Comparison of ENCODE assay signal across 13 cellular contexts in the genomic region with DNA sequence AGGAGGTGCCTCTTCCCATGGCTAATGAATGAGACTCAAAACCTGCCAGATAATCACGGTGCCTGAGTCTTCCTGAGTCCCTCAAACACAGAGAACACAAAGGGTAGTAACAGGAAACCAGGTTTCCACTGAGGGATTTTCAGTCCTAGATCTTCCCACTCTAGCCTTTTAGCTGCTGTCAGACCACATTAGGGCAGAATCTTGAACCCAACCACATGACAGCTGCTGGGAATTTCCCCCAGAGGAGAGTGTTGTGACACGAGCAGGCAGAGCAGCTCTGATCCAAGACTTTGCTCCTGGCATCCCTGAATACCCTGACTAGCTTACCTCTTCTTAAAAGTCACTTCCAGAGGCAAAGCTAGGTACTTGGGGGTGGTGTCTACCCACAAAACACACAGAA. TPM values are rescaled to one million over a fixed set of nuclear protein-coding genes. Genes with fewer than 3 reads are reported as not detected.
DNase-seq lines count a peak whose midpoint lies in the region; ATAC-seq and TF ChIP-seq lines count a peak whose summit lies in the region.
"Had no signal": no experiment of that assay in that cellular context is flagged by ENCODE, and none has a peak within 500 bp of the region (broad histone marks: within the 10 kb centered on the region; RNA-seq: fewer than 3 reads in every experiment).

No MANE protein-coding gene starts in this region.

- H3K27ac Mint-ChIP-seq in activated naive CD4-positive, alpha-beta T cell treated with anti-CD3 and anti-CD28 coated beads, Interleukin-2, amount 10 ng/mL, durations not matched to agents 7 days and 5 days = no peak overlapping the region
- H3K27ac Mint-ChIP-seq in endothelial cell (ENCODE audit: unreplicated experiment) = peak overlapping the region; percentile 18
- no peak overlapping the region for H3K27ac Mint-ChIP-seq in stimulated activated effector memory CD8-positive, alpha-beta T cell treated with anti-CD3 and anti-CD28 coated beads, Interleukin-12 subunit alpha, Interleukin-12 subunit beta, amount 100 ng/mL, for 72 hours
- H3K27ac Mint-ChIP-seq: B cell had no signal

- no peak overlapping the region for H3K4me3 Mint-ChIP-seq in activated naive CD4-positive, alpha-beta T cell treated with anti-CD3 and anti-CD28 coated beads, Interleukin-2, amount 10 ng/mL, durations not matched to agents 7 days and 5 days
- no peak overlapping the region for H3K4me3 Mint-ChIP-seq in endothelial cell (ENCODE audit: unreplicated experiment)
- no peak overlapping the region for H3K4me3 Mint-ChIP-seq in stimulated activated effector memory CD8-positive, alpha-beta T cell treated with anti-CD3 and anti-CD28 coated beads, Interleukin-12 subunit alpha, Interleukin-12 subunit beta, amount 100 ng/mL, for 72 hours
- H3K4me3 Mint-ChIP-seq: B cell had no signal

- CTCF ChIA-PET in activated naive CD4-positive, alpha-beta T cell treated with anti-CD3 and anti-CD28 coated beads, Interleukin-2, amount 10 ng/mL, durations not matched to agents 7 days and 5 days (lab: Charles Lee) = interaction anchor here (0.8 kb wide), 1 partner anchor 42 kb away, joined by 3 read pairs; no protein-coding TSS in a partner anchor

- no peaks in the 10 kb centered on the region for H3K9me3 Mint-ChIP-seq in activated naive CD4-positive, alpha-beta T cell treated with anti-CD3 and anti-CD28 coated beads, Interleukin-2, amount 10 ng/mL, durations not matched to agents 7 days and 5 days
- H3K9me3 Mint-ChIP-seq in endothelial cell (ENCODE audit: unreplicated experiment) = no peaks in the 10 kb centered on the region
- H3K9me3 Mint-ChIP-seq in stimulated activated effector memory CD8-positive, alpha-beta T cell treated with anti-CD3 and anti-CD28 coated beads, Interleukin-12 subunit alpha, Interleukin-12 subunit beta, amount 100 ng/mL, for 72 hours = no peaks in the 10 kb centered on the region

- no peaks in the 10 kb centered on the region for H3K4me1 ChIP-seq in psoas muscle
- H3K4me1 ChIP-seq: ascending aorta had no signal

- H3K36me3 ChIP-seq in psoas muscle (ENCODE audit: insufficient read depth in 1 of 2, low read depth in 1 of 2) = no peaks in the 10 kb centered on the region
- H3K36me3 ChIP-seq: ascending aorta had no signal

- no peak overlapping the region for H3K4me3 ChIP-seq in psoas muscle
- H3K4me3 ChIP-seq: ascending aorta had no signal

- WGBS in psoas muscle, 3 donors = 24 to 46% (median 37%) methylated on average over 2 of the region's 2 CpGs

- no peaks in the 10 kb centered on the region for H3K36me3 Mint-ChIP-seq in activated naive CD4-positive, alpha-beta T cell treated with anti-CD3 and anti-CD28 coated beads, Interleukin-2, amount 10 ng/mL, durations not matched to agents 7 days and 5 days
- H3K36me3 Mint-ChIP-seq in endothelial cell (ENCODE audit: low read depth, unreplicated experiment) = no peaks in the 10 kb centered on the region
- no peaks in the 10 kb centered on the region for H3K36me3 Mint-ChIP-seq in stimulated activated effector memory CD8-positive, alpha-beta T cell treated with anti-CD3 and anti-CD28 coated beads, Interleukin-12 subunit alpha, Interleukin-12 subunit beta, amount 100 ng/mL, for 72 hours

- no peak for TF ChIP-seq CTCF in endothelial cell (IDR thresholded peaks at IDR 0.05; ENCODE audit: unreplicated experiment)
- TF ChIP-seq CTCF in psoas muscle (IDR thresholded peaks at IDR 0.05) = no peak

- no peaks in the 10 kb centered on the region for H3K27me3 ChIP-seq in psoas muscle (ENCODE audit: insufficient read depth in 3 of 3, low read length in 2 of 3)
- H3K27me3 ChIP-seq: ascending aorta had no signal

- ATAC-seq in HG03064 (IDR thresholded peaks at IDR 0.05; ENCODE audit: low read depth, unreplicated experiment) = peak; percentile 52
- peak; percentile 69 for ATAC-seq in stimulated activated effector memory CD8-positive, alpha-beta T cell treated with anti-CD3 and anti-CD28 coated beads, Interleukin-12 subunit alpha, Interleukin-12 subunit beta, amount 100 ng/mL, for 72 hours
- no peak for ATAC-seq in psoas muscle

- intact Hi-C loops in psoas muscle (cut with DNase I) = no loop called here

- TF ChIP-seq POLR2A in erythroblast (IDR thresholded peaks at IDR 0.05; ENCODE audit: low read length) = no peak

- no peaks in the 10 kb centered on the region for H3K4me1 Mint-ChIP-seq in activated naive CD4-positive, alpha-beta T cell treated with anti-CD3 and anti-CD28 coated beads, Interleukin-2, amount 10 ng/mL, durations not matched to agents 7 days and 5 days
- peaks cover 53% of the 10 kb centered on the region for H3K4me1 Mint-ChIP-seq in endothelial cell (ENCODE audit: unreplicated experiment)
- peaks cover 22% of the 10 kb centered on the region for H3K4me1 Mint-ChIP-seq in stimulated activated effector memory CD8-positive, alpha-beta T cell treated with anti-CD3 and anti-CD28 coated beads, Interleukin-12 subunit alpha, Interleukin-12 subunit beta, amount 100 ng/mL, for 72 hours
- H3K4me1 Mint-ChIP-seq: B cell had no signal

- H3K27ac ChIP-seq in psoas muscle = no peak overlapping the region
- H3K27ac ChIP-seq: ascending aorta had no signal

- H3K27me3 Mint-ChIP-seq in activated naive CD4-positive, alpha-beta T cell treated with anti-CD3 and anti-CD28 coated beads, Interleukin-2, amount 10 ng/mL, durations not matched to agents 7 days and 5 days = peaks cover 71% of the 10 kb centered on the region
- H3K27me3 Mint-ChIP-seq in endothelial cell (ENCODE audit: unreplicated experiment) = peaks cover 7% of the 10 kb centered on the region

- no peaks in the 10 kb centered on the region for H3K9me3 ChIP-seq in psoas muscle
- H3K9me3 ChIP-seq: ascending aorta had no signal

- DNase-seq in activated naive CD4-positive, alpha-beta T cell treated with Interleukin-2 at 50 U/mL for 16 hours = peak; percentile 16
- DNase-seq in activated naive CD4-positive, alpha-beta T cell treated with anti-CD3 and anti-CD28 coated beads, Interleukin-2, amount 10 ng/mL, durations not matched to agents 7 days and 5 days = no peak
- DNase-seq in endothelial cell (ENCODE audit: low spot score) (no peak), T-helper 9 cell (no peak), psoas muscle (no peak), erythroblast (lab: John Stamatoyannopoulos, UW) (no peak)
- no peak for DNase-seq in stimulated activated effector memory CD8-positive, alpha-beta T cell treated with anti-CD3 and anti-CD28 coated beads, Interleukin-12 subunit alpha, Interleukin-12 subunit beta, amount 100 ng/mL, for 72 hours (ENCODE audit: low spot score in 2 of 2)
- DNase-seq: head of caudate nucleus, NCI-H2171 treated with DMSO at 0.1 percent for 48 hours, T1000 had no signal

RNA-seq across cellular contexts. Expression of gene HSPA9, which starts 28.3 kb away (rescaled TPM):
- 128 TPM for total RNA-seq in endothelial cell (ENCODE audit: unreplicated experiment)
- 100 to 1,000 TPM; 321 to 498 (median 441) TPM for total RNA-seq in psoas muscle
- polyA plus RNA-seq in psoas muscle = 100 to 1,000 TPM; 289 to 718 (median 626) TPM

Comparison
In these comparisons a context has a peak if more than half of its experiments do, and no peak if none do; other contexts are left out.
1. ATAC-seq: peak in HG03064 (single experiment) and stimulated activated effector memory CD8-positive, alpha-beta T cell treated with anti-CD3 and anti-CD28 coated beads, Interleukin-12 subunit alpha, Interleukin-12 subunit beta, amount 100 ng/mL, for 72 hours (single experiment); none in psoas muscle (0 of 4).